In genomic region chr12:47778842-47779241, GRCh38 we compare ENCODE assay signal across 16 cellular contexts. TPM values are rescaled to one million over a fixed set of nuclear protein-coding genes. Genes with fewer than 3 reads are reported as not detected.
DNase-seq lines count a peak whose midpoint lies in the region; ATAC-seq and TF ChIP-seq lines count a peak whose summit lies in the region.
"Had no signal": no experiment of that assay in that cellular context is flagged by ENCODE, and none has a peak within 500 bp of the region (broad histone marks: within the 10 kb centered on the region; RNA-seq: fewer than 3 reads in every experiment).

No MANE protein-coding gene starts in this region.

- no TSS peak for BruUV-seq in mammary epithelial cell (replicated peaks; lab: Mats Ljungman, UMichigan)

- CTCF ChIA-PET in mammary epithelial cell (lab: Charles Lee; ENCODE audit: low non-redundant PET): interaction anchor here (0.7 to 1.2 kb wide), 2 partner anchors 9 to 58 kb away, joined by 5 read pairs; no protein-coding TSS in a partner anchor

- H3K9ac ChIP-seq in iPS-20b (ENCODE audit: low read depth, low read length) (no peak overlapping the region), mammary epithelial cell (ENCODE audit: insufficient read depth, low read length) (no peak overlapping the region)

- no peak overlapping the region for H2AFZ ChIP-seq in mammary epithelial cell (ENCODE audit: low read depth, low read length)

- no peak for ATAC-seq in activated naive CD8-positive, alpha-beta T cell treated with anti-CD3 and anti-CD28 coated beads, Interleukin-2, amount 50 U/mL, for 24 hours
- ATAC-seq in activated T-helper 17 cell treated with anti-CD3 and anti-CD28 coated beads, Interleukin-2, amount 50 U/mL, for 72 hours (replicated peaks): no peak
- no peak for ATAC-seq in HG03354 (IDR thresholded peaks at IDR 0.05; ENCODE audit: poor library complexity, severe bottlenecking, unreplicated experiment)

- H3K36me3 ChIP-seq in iPS-20b (ENCODE audit: insufficient read depth, low read depth, low read length) (peaks cover 11% of the 10 kb centered on the region; the same call in 1 of the 2 replicates), mammary epithelial cell (ENCODE audit: insufficient read depth, low read length) (no peaks in the 10 kb centered on the region)
- H3K36me3 ChIP-seq: prostate gland, transverse colon had no signal

- H3K9me3 ChIP-seq in iPS-20b (ENCODE audit: insufficient read depth, low read depth, low read length) (no peaks in the 10 kb centered on the region), mammary epithelial cell (replicated peaks; ENCODE audit: insufficient read depth, low read length) (no peaks in the 10 kb centered on the region)
- H3K9me3 ChIP-seq: prostate gland, transverse colon had no signal

- no peak for TF ChIP-seq CTCF in mammary epithelial cell (conservative IDR thresholded peaks at IDR 0.05 in 1 of 2, IDR thresholded peaks at IDR 0.05 in 1 of 2; ENCODE audit: extremely low read depth in 1 of 2, insufficient read depth in 1 of 2, low read depth in 1 of 2, low read length in 2 of 2)

- no peak overlapping the region for H3K27ac ChIP-seq in iPS-20b (ENCODE audit: low read length)
- no peak overlapping the region for H3K27ac ChIP-seq in mammary epithelial cell (ENCODE audit: insufficient read depth, low read depth, low read length)
- H3K27ac ChIP-seq: prostate gland had no signal

- no peak overlapping the region for H3K4me2 ChIP-seq in mammary epithelial cell (ENCODE audit: insufficient read depth, low read depth, low read length)

- 41% methylated on average over 14 of the region's 14 CpGs for WGBS in mammary epithelial cell (ENCODE audit: low coverage, missing lambda C conversion rate)

- in situ Hi-C loops in mammary epithelial cell (cut with MboI; ENCODE audit: low sequenced_read_pairs in 2 of 2): loop anchor here (5.0 kb wide), 2 partner anchors 37 to 58 kb away; no protein-coding TSS in a partner anchor

- H3K4me3 Mint-ChIP-seq in activated naive CD8-positive, alpha-beta T cell treated with anti-CD3 and anti-CD28 coated beads for 36 hours: no peak overlapping the region
- no peak overlapping the region for H3K4me3 Mint-ChIP-seq in activated naive CD8-positive, alpha-beta T cell treated with anti-CD3 and anti-CD28 coated beads, Interleukin-2, amount 50 U/mL, for 24 hours
- peak overlapping the region; percentile 25 for H3K4me3 Mint-ChIP-seq in activated T-helper 17 cell treated with anti-CD3 and anti-CD28 coated beads, Interleukin-2, amount 50 U/mL, for 72 hours
- H3K4me3 Mint-ChIP-seq: activated naive CD8-positive, alpha-beta T cell; central memory CD8-positive, alpha-beta T cell; T-helper 17 cell had no signal

- no peaks in the 10 kb centered on the region for H3K9me3 Mint-ChIP-seq in activated naive CD8-positive, alpha-beta T cell treated with anti-CD3 and anti-CD28 coated beads for 36 hours
- H3K9me3 Mint-ChIP-seq in activated naive CD8-positive, alpha-beta T cell treated with anti-CD3 and anti-CD28 coated beads, Interleukin-2, amount 50 U/mL, for 24 hours: no peaks in the 10 kb centered on the region
- no peaks in the 10 kb centered on the region for H3K9me3 Mint-ChIP-seq in activated T-helper 17 cell treated with anti-CD3 and anti-CD28 coated beads, Interleukin-2, amount 50 U/mL, for 72 hours
- H3K9me3 Mint-ChIP-seq: central memory CD8-positive, alpha-beta T cell had no signal

- intact Hi-C loops in mammary epithelial cell (cut with micrococcal nuclease): loop anchor here (1.0 to 10.0 kb wide), 6 partner anchors 20 to 386 kb away; partner anchors contain the start of gene RAPGEF3

- H3K4me1 ChIP-seq in iPS-20b (ENCODE audit: insufficient read depth, low read length) (peaks cover 7% of the 10 kb centered on the region; the same call in 1 of the 2 replicates), mammary epithelial cell (ENCODE audit: insufficient read depth, low read length) (peaks cover 63% of the 10 kb centered on the region)

- dilution Hi-C loops in mammary epithelial cell (cut with HindIII; ENCODE audit: low sequenced_read_pairs): loop anchor here (5.0 kb wide), 1 partner anchor 57 kb away; no protein-coding TSS in a partner anchor

- H3K27ac Mint-ChIP-seq in activated naive CD8-positive, alpha-beta T cell treated with anti-CD3 and anti-CD28 coated beads for 36 hours: peak overlapping the region; percentile 49
- H3K27ac Mint-ChIP-seq in activated naive CD8-positive, alpha-beta T cell treated with anti-CD3 and anti-CD28 coated beads, Interleukin-2, amount 50 U/mL, for 24 hours: no peak overlapping the region
- H3K27ac Mint-ChIP-seq in activated T-helper 17 cell treated with anti-CD3 and anti-CD28 coated beads, Interleukin-2, amount 50 U/mL, for 72 hours: peak overlapping the region; percentile 83
- H3K27ac Mint-ChIP-seq: T-helper 17 cell had no signal

- H3K4me1 Mint-ChIP-seq in activated naive CD8-positive, alpha-beta T cell treated with anti-CD3 and anti-CD28 coated beads for 36 hours: peaks cover 27% of the 10 kb centered on the region
- H3K4me1 Mint-ChIP-seq in activated naive CD8-positive, alpha-beta T cell treated with anti-CD3 and anti-CD28 coated beads, Interleukin-2, amount 50 U/mL, for 24 hours: peaks cover 36% of the 10 kb centered on the region
- H3K4me1 Mint-ChIP-seq in activated T-helper 17 cell treated with anti-CD3 and anti-CD28 coated beads, Interleukin-2, amount 50 U/mL, for 72 hours: peaks cover 13% of the 10 kb centered on the region

- DNase-seq in activated naive CD8-positive, alpha-beta T cell treated with anti-CD3 and anti-CD28 coated beads for 36 hours: no peak
- DNase-seq in activated naive CD8-positive, alpha-beta T cell treated with anti-CD3 and anti-CD28 coated beads, Interleukin-2, amount 50 U/mL, for 24 hours: no peak
- DNase-seq in superior temporal gyrus (ENCODE audit: extremely low spot score) (peak; percentile 73), mammary epithelial cell (no peak), dermis blood vessel endothelial cell (no peak)

- H3K27me3 ChIP-seq in iPS-20b (ENCODE audit: insufficient read depth, low read length) (peaks cover 21% of the 10 kb centered on the region), mammary epithelial cell (ENCODE audit: insufficient read depth, low read length) (no peaks in the 10 kb centered on the region)
- H3K27me3 ChIP-seq: transverse colon had no signal

- peaks cover 5% of the 10 kb centered on the region for H3K79me2 ChIP-seq in mammary epithelial cell (ENCODE audit: insufficient read depth, low read length)

- peaks cover 2% of the 10 kb centered on the region for H3K36me3 Mint-ChIP-seq in activated naive CD8-positive, alpha-beta T cell treated with anti-CD3 and anti-CD28 coated beads for 36 hours
- peaks cover 7% of the 10 kb centered on the region for H3K36me3 Mint-ChIP-seq in activated naive CD8-positive, alpha-beta T cell treated with anti-CD3 and anti-CD28 coated beads, Interleukin-2, amount 50 U/mL, for 24 hours (ENCODE audit: low read depth)
- H3K36me3 Mint-ChIP-seq in activated T-helper 17 cell treated with anti-CD3 and anti-CD28 coated beads, Interleukin-2, amount 50 U/mL, for 72 hours (ENCODE audit: low read depth): peaks cover 29% of the 10 kb centered on the region
- H3K36me3 Mint-ChIP-seq: activated naive CD8-positive, alpha-beta T cell had no signal

- no peaks in the 10 kb centered on the region for H3K27me3 Mint-ChIP-seq in activated naive CD8-positive, alpha-beta T cell treated with anti-CD3 and anti-CD28 coated beads for 36 hours
- H3K27me3 Mint-ChIP-seq in activated naive CD8-positive, alpha-beta T cell treated with anti-CD3 and anti-CD28 coated beads, Interleukin-2, amount 50 U/mL, for 24 hours: no peaks in the 10 kb centered on the region
- no peaks in the 10 kb centered on the region for H3K27me3 Mint-ChIP-seq in activated T-helper 17 cell treated with anti-CD3 and anti-CD28 coated beads, Interleukin-2, amount 50 U/mL, for 72 hours
- H3K27me3 Mint-ChIP-seq: activated naive CD8-positive, alpha-beta T cell; central memory CD8-positive, alpha-beta T cell; T-helper 17 cell had no signal

- H4K20me1 ChIP-seq in mammary epithelial cell (ENCODE audit: insufficient read depth, low read length): no peaks in the 10 kb centered on the region

- H3K4me3 ChIP-seq in iPS-20b (ENCODE audit: low read length) (peak overlapping the region; percentile 18; the same call in 1 of the 2 replicates), mammary epithelial cell (replicated peaks in 1 of 3; ENCODE audit: insufficient read depth in 1 of 3, low read depth in 2 of 3, low read length in 3 of 3) (no peak overlapping the region)
- H3K4me3 ChIP-seq: prostate gland, transverse colon had no signal

RNA-seq across cellular contexts. Expression of gene SLC48A1, which starts 5.8 kb away (rescaled TPM):
- total RNA-seq in activated naive CD8-positive, alpha-beta T cell treated with anti-CD3 and anti-CD28 coated beads for 36 hours: 1 to 10 TPM; 5.4 to 6.0 TPM
- 1 to 10 TPM; 6.7 to 8.2 TPM for total RNA-seq in activated T-helper 17 cell treated with anti-CD3 and anti-CD28 coated beads, Interleukin-2, amount 50 U/mL, for 72 hours
- 10 to 100 TPM; 22.0 to 29.3 TPM for total RNA-seq in mammary epithelial cell
- polyA plus RNA-seq in mammary epithelial cell: 11.8 TPM
- 22.0 TPM for polyA minus RNA-seq in mammary epithelial cell
- 19.2 and 22.1 TPM in 2 replicates for total RNA-seq in dermis blood vessel endothelial cell

RNA-seq across cellular contexts. Expression of gene RAPGEF3, which starts 20.2 kb away (rescaled TPM):
- under 1 TPM; 0.27 to 0.54 TPM for total RNA-seq in activated naive CD8-positive, alpha-beta T cell treated with anti-CD3 and anti-CD28 coated beads for 36 hours
- total RNA-seq in activated T-helper 17 cell treated with anti-CD3 and anti-CD28 coated beads, Interleukin-2, amount 50 U/mL, for 72 hours: 1 to 10 TPM; 1.4 to 8.4 TPM
- total RNA-seq in mammary epithelial cell (10 to 100 TPM in 1 of 2 donors, 1 to 10 TPM in 1; 9.7 to 41.0 TPM), dermis blood vessel endothelial cell (52.0 and 106 TPM in 2 replicates)
- 6.2 TPM for polyA plus RNA-seq in mammary epithelial cell
- 10.0 TPM for polyA minus RNA-seq in mammary epithelial cell

RNA-seq across cellular contexts. Expression of gene HDAC7, which starts 40.9 kb away (rescaled TPM):
- total RNA-seq in activated naive CD8-positive, alpha-beta T cell treated with anti-CD3 and anti-CD28 coated beads for 36 hours: 100 to 1,000 TPM; 233 to 246 TPM
- 100 to 1,000 TPM; 163 to 471 TPM for total RNA-seq in activated T-helper 17 cell treated with anti-CD3 and anti-CD28 coated beads, Interleukin-2, amount 50 U/mL, for 72 hours
- total RNA-seq in mammary epithelial cell (10 to 100 TPM; 17.7 to 72.1 TPM), dermis blood vessel endothelial cell (55.0 and 75.4 TPM in 2 replicates)
- polyA plus RNA-seq in mammary epithelial cell: 30.5 TPM
- polyA minus RNA-seq in mammary epithelial cell: 96.1 TPM

RNA-seq across cellular contexts. Expression of gene ENDOU, which starts 53.6 kb away (rescaled TPM):
- under 1 TPM in 1 of 2 experiments, not detected in 1; 0.08 TPM for total RNA-seq in activated naive CD8-positive, alpha-beta T cell treated with anti-CD3 and anti-CD28 coated beads for 36 hours
- total RNA-seq in activated T-helper 17 cell treated with anti-CD3 and anti-CD28 coated beads, Interleukin-2, amount 50 U/mL, for 72 hours: under 1 TPM in 1 of 2 donors, not detected in 1; 0.16 TPM
- not detected for total RNA-seq in mammary epithelial cell
- polyA plus RNA-seq in mammary epithelial cell: not detected
- polyA minus RNA-seq in mammary epithelial cell: not detected
- total RNA-seq in dermis blood vessel endothelial cell: 0.05 TPM in 1 of 2 replicates, not detected in the other
- total RNA-seq: Calu3, frontal cortex, mucosa of gallbladder had no signal
